Comparison of ENCODE assay signal across 1 cellular context in the genomic region with DNA sequence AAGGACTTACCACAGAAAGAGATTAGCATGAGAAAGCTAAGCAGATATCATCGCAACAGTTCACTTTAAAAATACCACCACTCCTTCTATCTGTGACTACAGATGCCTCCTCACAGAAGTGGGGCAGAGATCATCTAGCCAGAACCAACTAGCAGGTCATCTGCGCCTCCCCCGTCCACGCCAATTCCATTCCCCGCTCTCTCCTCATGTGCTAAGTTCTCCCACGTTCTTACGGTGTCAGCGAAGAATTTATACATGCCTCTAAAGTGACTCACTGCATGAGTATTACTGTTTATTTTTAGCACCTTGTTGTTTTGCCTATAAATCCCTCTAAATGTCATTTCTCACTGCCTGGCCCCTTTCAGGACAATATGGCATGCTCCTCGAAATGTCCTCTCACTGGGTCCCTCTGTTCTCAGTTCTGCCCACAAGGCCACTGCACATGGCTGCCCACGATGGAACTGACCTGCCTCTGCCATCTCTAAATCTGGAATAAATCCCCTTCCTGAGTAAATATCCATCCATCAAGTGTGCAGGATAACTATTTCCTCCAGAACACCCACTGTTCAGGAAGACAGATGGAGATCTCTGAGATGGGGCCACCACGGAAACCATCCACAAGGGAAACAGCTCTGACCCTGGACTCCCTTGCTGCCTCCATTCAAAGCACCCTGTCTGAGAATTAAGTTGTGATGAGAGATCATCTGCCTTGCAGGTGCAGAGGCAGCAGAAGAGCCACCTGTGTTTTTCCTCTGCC.
A peak's percentile ranks its signal among the peaks of the same experiment; 100 is the strongest.
TF ChIP-seq lines count a peak whose summit lies in the region.

No MANE protein-coding gene starts in this region.

TF ChIP-seq in HepG2, 621 proteins besides CTCF, POLR2A, EP300 and RAD21 (continued from another document):
- TF ChIP-seq, protein P1, sequence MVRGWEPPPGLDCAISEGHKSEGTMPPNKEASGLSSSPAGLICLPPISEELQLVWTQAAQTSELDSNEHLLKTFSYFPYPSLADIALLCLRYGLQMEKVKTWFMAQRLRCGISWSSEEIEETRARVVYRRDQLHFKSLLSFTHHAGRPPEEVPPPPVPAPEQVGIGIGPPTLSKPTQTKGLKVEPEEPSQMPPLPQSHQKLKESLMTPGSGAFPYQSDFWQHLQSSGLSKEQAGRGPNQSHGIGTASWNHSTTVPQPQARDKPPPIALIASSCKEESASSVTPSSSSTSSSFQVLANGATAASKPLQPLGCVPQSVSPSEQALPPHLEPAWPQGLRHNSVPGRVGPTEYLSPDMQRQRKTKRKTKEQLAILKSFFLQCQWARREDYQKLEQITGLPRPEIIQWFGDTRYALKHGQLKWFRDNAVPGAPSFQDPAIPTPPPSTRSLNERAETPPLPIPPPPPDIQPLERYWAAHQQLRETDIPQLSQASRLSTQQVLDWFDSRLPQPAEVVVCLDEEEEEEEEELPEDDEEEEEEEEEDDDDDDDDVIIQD (CRISPR knock-in tag; IDR thresholded peaks at IDR 0.05; ENCODE audit: low read depth) = peak; percentile 75; the same call in 1 of the 2 replicates
- TF ChIP-seq TCF12 (IDR thresholded peaks at IDR 0.05) (no peak), TCF12 (CRISPR knock-in tag; IDR thresholded peaks at IDR 0.05) (no peak), TBL1XR1 (IDR thresholded peaks at IDR 0.05; ENCODE audit: borderline replicate concordance, low read length, partially characterized antibody) (no peak), KMT2B (CRISPR knock-in tag; IDR thresholded peaks at IDR 0.05) (no peak), HNRNPH1 (optimal IDR thresholded peaks at IDR 0.05; ENCODE audit: low read depth, low read length) (no peak), TBX3 (IDR thresholded peaks at IDR 0.05; ENCODE audit: borderline replicate concordance) (0 out of 2 replicates have a peak, but pooled peaks have one; percentile 44), FOSL2 (CRISPR knock-in tag; IDR thresholded peaks at IDR 0.05) (peak; percentile 40; the same call in 1 of the 2 replicates), MBNL3 (CRISPR knock-in tag; conservative IDR thresholded peaks at IDR 0.05) (no peak), SIN3B (IDR thresholded peaks at IDR 0.05; ENCODE audit: low read length) (no peak), ZSCAN21 (CRISPR knock-in tag; IDR thresholded peaks at IDR 0.05; ENCODE audit: borderline replicate concordance) (no peak)
- TF ChIP-seq, protein P2, sequence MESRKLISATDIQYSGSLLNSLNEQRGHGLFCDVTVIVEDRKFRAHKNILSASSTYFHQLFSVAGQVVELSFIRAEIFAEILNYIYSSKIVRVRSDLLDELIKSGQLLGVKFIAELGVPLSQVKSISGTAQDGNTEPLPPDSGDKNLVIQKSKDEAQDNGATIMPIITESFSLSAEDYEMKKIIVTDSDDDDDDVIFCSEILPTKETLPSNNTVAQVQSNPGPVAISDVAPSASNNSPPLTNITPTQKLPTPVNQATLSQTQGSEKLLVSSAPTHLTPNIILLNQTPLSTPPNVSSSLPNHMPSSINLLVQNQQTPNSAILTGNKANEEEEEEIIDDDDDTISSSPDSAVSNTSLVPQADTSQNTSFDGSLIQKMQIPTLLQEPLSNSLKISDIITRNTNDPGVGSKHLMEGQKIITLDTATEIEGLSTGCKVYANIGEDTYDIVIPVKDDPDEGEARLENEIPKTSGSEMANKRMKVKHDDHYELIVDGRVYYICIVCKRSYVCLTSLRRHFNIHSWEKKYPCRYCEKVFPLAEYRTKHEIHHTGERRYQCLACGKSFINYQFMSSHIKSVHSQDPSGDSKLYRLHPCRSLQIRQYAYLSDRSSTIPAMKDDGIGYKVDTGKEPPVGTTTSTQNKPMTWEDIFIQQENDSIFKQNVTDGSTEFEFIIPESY (CRISPR knock-in tag; IDR thresholded peaks at IDR 0.05) = peak; percentile 85
- TF ChIP-seq, protein P3, sequence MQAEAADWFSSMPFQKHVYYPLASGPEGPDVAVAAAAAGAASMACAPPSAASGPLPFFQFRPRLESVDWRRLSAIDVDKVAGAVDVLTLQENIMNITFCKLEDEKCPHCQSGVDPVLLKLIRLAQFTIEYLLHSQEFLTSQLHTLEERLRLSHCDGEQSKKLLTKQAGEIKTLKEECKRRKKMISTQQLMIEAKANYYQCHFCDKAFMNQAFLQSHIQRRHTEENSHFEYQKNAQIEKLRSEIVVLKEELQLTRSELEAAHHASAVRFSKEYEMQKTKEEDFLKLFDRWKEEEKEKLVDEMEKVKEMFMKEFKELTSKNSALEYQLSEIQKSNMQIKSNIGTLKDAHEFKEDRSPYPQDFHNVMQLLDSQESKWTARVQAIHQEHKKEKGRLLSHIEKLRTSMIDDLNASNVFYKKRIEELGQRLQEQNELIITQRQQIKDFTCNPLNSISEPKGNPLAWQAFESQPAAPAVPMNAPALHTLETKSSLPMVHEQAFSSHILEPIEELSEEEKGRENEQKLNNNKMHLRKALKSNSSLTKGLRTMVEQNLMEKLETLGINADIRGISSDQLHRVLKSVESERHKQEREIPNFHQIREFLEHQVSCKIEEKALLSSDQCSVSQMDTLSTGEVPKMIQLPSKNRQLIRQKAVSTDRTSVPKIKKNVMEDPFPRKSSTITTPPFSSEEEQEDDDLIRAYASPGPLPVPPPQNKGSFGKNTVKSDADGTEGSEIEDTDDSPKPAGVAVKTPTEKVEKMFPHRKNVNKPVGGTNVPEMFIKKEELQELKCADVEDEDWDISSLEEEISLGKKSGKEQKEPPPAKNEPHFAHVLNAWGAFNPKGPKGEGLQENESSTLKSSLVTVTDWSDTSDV (CRISPR knock-in tag; IDR thresholded peaks at IDR 0.05) = 0 out of 2 replicates have a peak, but pooled peaks have one; percentile 36
- TF ChIP-seq, protein P4, sequence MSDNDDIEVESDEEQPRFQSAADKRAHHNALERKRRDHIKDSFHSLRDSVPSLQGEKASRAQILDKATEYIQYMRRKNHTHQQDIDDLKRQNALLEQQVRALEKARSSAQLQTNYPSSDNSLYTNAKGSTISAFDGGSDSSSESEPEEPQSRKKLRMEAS (IDR thresholded peaks at IDR 0.05) = peak; percentile 35; the same call in 1 of the 2 replicates
